ENCODE assay signal across 29 cellular contexts in genomic region chr1:244789276-244789580, GRCh38. TPM values are rescaled to one million over a fixed set of nuclear protein-coding genes. Genes with fewer than 3 reads are reported as not detected.
DNase-seq lines count a peak whose midpoint lies in the region; ATAC-seq, FAIRE-seq and TF ChIP-seq lines count a peak whose summit lies in the region.
"Had no signal": no experiment of that assay in that cellular context is flagged by ENCODE, and none has a peak within 500 bp of the region (broad histone marks: within the 10 kb centered on the region; RNA-seq: fewer than 3 reads in every experiment).

No MANE protein-coding gene starts in this region.

- no peak overlapping the region for H3K23ac ChIP-seq in H1 (ENCODE audit: insufficient read length)

- H3K9me2 ChIP-seq in GM23338 (ENCODE audit: insufficient read depth) (no peaks in the 10 kb centered on the region), PC-9 (ENCODE audit: insufficient read depth) (no peaks in the 10 kb centered on the region)

- no peak for DNase-seq in GM23338 (ENCODE audit: low spot score)
- no peak for DNase-seq in H1 (ENCODE audit: low read depth in 1 of 2, low spot score in 2 of 2)
- DNase-seq in neural progenitor cell (ENCODE audit: low spot score) = peak; percentile 45
- DNase-seq in retina = peak; percentile 8
- no peak for DNase-seq in midbrain (lab: John Stamatoyannopoulos, UW)
- DNase-seq in posterior cingulate gyrus = no peak
- no peak for DNase-seq in PC-9
- DNase-seq: CD8-positive, alpha-beta T cell; DMS 273 treated with DMSO at 0.1 percent for 48 hours; DMS79; EL; GDM1; KBM-7; NCI-H1105 treated with DMSO at 0.1 percent for 48 hours; NCI-H146; NCI-H1930; NCI-H446; NCI-H526; NCI-H82; NK-92 treated with Interleukin-12 subunit alpha and Interleukin-12 subunit beta, amount 100 ng/mL, for 24 hours; SHP77 had no signal

- no peaks in the 10 kb centered on the region for H3K36me3 Mint-ChIP-seq in GM23338 (ENCODE audit: low read depth)
- H3K36me3 Mint-ChIP-seq in neural progenitor cell = no peaks in the 10 kb centered on the region
- H3K36me3 Mint-ChIP-seq: CD8-positive, alpha-beta T cell had no signal

- intact Hi-C loops in posterior cingulate gyrus (cut with DNase I) (no loop called here), PC-9 (cut with micrococcal nuclease; ENCODE audit: unreplicated experiment) (no loop called here)

- no peak overlapping the region for H4K8ac ChIP-seq in H1 (ENCODE audit: extremely low read depth, insufficient read depth, low read length)

- no peak for TF ChIP-seq EP300 in H1 (IDR thresholded peaks at IDR 0.05; ENCODE audit: borderline replicate concordance in 1 of 2, low read depth in 2 of 2, low read length in 2 of 2)

- no peak for TF ChIP-seq POLR2A in H1 (IDR thresholded peaks at IDR 0.05; ENCODE audit: control extremely low read depth in 1 of 2, low read depth in 2 of 2, low read length in 2 of 2)

- H3K36me3 ChIP-seq in GM23338 (ENCODE audit: insufficient read depth) (no peaks in the 10 kb centered on the region), H1 (ENCODE audit: control insufficient read depth in 2 of 4, insufficient read depth in 4 of 4, low read length in 3 of 4) (no peaks in the 10 kb centered on the region), neural progenitor cell (no peaks in the 10 kb centered on the region), PC-9 (ENCODE audit: low read depth) (no peaks in the 10 kb centered on the region)

- no peaks in the 10 kb centered on the region for H4K20me1 ChIP-seq in GM23338 (replicated peaks; ENCODE audit: insufficient read depth)
- no peaks in the 10 kb centered on the region for H4K20me1 ChIP-seq in H1 (replicated peaks in 1 of 2; ENCODE audit: control insufficient read depth in 1 of 2, insufficient read depth in 2 of 2, low read length in 2 of 2)
- H4K20me1 ChIP-seq in neural progenitor cell (ENCODE audit: low read depth) = no peaks in the 10 kb centered on the region
- H4K20me1 ChIP-seq in PC-9 (ENCODE audit: insufficient read depth) = no peaks in the 10 kb centered on the region

- H3K9ac ChIP-seq in H1 (replicated peaks in 1 of 4; ENCODE audit: extremely low read depth in 1 of 4, low read depth in 3 of 4, low read length in 3 of 4) (no peak overlapping the region), neural progenitor cell (no peak overlapping the region)

- H3F3A ChIP-seq in GM23338 (replicated peaks; ENCODE audit: low read depth) (no peaks in the 10 kb centered on the region), neural progenitor cell (ENCODE audit: low read depth) (peaks cover 10% of the 10 kb centered on the region), PC-9 (ENCODE audit: insufficient read depth, low read depth) (no peaks in the 10 kb centered on the region)

- H3K9me3 Mint-ChIP-seq in GM23338 (no peaks in the 10 kb centered on the region), neural progenitor cell (peaks cover 4% of the 10 kb centered on the region)
- H3K9me3 Mint-ChIP-seq: CD8-positive, alpha-beta T cell had no signal

- no peak overlapping the region for H2BK20ac ChIP-seq in H1 (ENCODE audit: low read length)

- H3K56ac ChIP-seq in H1 (replicated peaks; ENCODE audit: insufficient read length, low read depth, low read length) = no peak overlapping the region

- H3K4me3 Mint-ChIP-seq in GM23338 (no peak overlapping the region), neural progenitor cell (no peak overlapping the region)
- H3K4me3 Mint-ChIP-seq: CD8-positive, alpha-beta T cell had no signal

- H3K14ac ChIP-seq in H1 (ENCODE audit: insufficient read length) = no peak overlapping the region

- H2BK5ac ChIP-seq in H1 (ENCODE audit: low read depth, low read length) = peak overlapping the region; percentile 15; the same call in 1 of the 2 replicates

- POLR2A ChIA-PET in H1 (lab: Charles Lee; ENCODE audit: partially characterized antibody) (interaction anchor here (1.0 kb wide), 1 partner anchor 8 kb away, joined by 4 read pairs; no protein-coding TSS in a partner anchor), PC-9 (lab: Charles Lee; ENCODE audit: unreplicated experiment) (no interaction called here)

- H2AFZ ChIP-seq in GM23338 (peak overlapping the region; percentile 94), H1 (ENCODE audit: low read length) (no peak overlapping the region), neural progenitor cell (replicated peaks) (peak overlapping the region; percentile 34), PC-9 (no peak overlapping the region)

- H3K79me1 ChIP-seq in H1 (ENCODE audit: low read depth, low read length) = no peaks in the 10 kb centered on the region

- H3K27me3 ChIP-seq in GM23338 (ENCODE audit: insufficient read depth) (no peaks in the 10 kb centered on the region), H1 (replicated peaks in 1 of 4; ENCODE audit: control insufficient read depth in 3 of 4, extremely low read depth in 1 of 4, insufficient read depth in 3 of 4, low read length in 3 of 4) (no peaks in the 10 kb centered on the region), neural progenitor cell (no peaks in the 10 kb centered on the region), PC-9 (ENCODE audit: insufficient read depth, low read depth) (0 out of 2 replicates have a peak, but pooled peaks cover 4% of the 10 kb centered on the region)

- TF ChIP-seq RAD21 in H1 (IDR thresholded peaks at IDR 0.05 in 1 of 2, conservative IDR thresholded peaks at IDR 0.05 in 1 of 2; ENCODE audit: low read depth in 2 of 2, low read length in 2 of 2) = no peak

- no peak for FAIRE-seq in H1 (lab: Jason Lieb, UNC)
- FAIRE-seq: A204.1, GM12878, GM19239, HepG2 had no signal

- no peak overlapping the region for H2BK15ac ChIP-seq in H1 (ENCODE audit: low read length)

- no peak overlapping the region for H3K18ac ChIP-seq in H1 (ENCODE audit: extremely low read depth, low read length)

- H3K27me3 Mint-ChIP-seq in GM23338 (ENCODE audit: insufficient read depth, low read depth, poor library complexity) = peaks cover 11% of the 10 kb centered on the region
- H3K27me3 Mint-ChIP-seq in neural progenitor cell (ENCODE audit: insufficient read depth, low read depth) = peaks cover 2% of the 10 kb centered on the region

- no peaks in the 10 kb centered on the region for H3K79me2 ChIP-seq in GM23338 (replicated peaks; ENCODE audit: insufficient read depth)
- no peaks in the 10 kb centered on the region for H3K79me2 ChIP-seq in H1 (ENCODE audit: control insufficient read depth in 1 of 2, insufficient read depth in 2 of 2, low read length in 2 of 2)
- no peaks in the 10 kb centered on the region for H3K79me2 ChIP-seq in neural progenitor cell (ENCODE audit: low read depth)
- H3K79me2 ChIP-seq in PC-9 (ENCODE audit: low read depth) = no peaks in the 10 kb centered on the region

- H2AK5ac ChIP-seq in H1 (ENCODE audit: low read depth, low read length) = no peak overlapping the region

- no peak overlapping the region; the same call in 1 of the 2 replicates for H2BK12ac ChIP-seq in H1 (ENCODE audit: low read depth, low read length)

- 95% methylated on average over 4 of the region's 4 CpGs; no CpG with 5 or more reads in 1 of the 2 experiments for WGBS in H1 (ENCODE audit: extremely low coverage in 1 of 2, insufficient coverage in 1 of 2, insufficient read length in 1 of 2, insufficient replicate concordance in 2 of 2, low coverage in 1 of 2, low lambda C conversion rate in 2 of 2, missing lambda C conversion rate in 1 of 2), 2 experiments

- CTCF ChIA-PET in H1 (lab: Charles Lee; ENCODE audit: partially characterized antibody) (interaction anchor here (0.9 to 2.9 kb wide), 6 partner anchors 8 to 185 kb away, joined by 3 to 14 read pairs (median 6); no protein-coding TSS in a partner anchor), PC-9 (lab: Charles Lee) (no interaction called here)

- H3K27ac ChIP-seq in GM23338 (ENCODE audit: low read depth) (no peak overlapping the region), H1 (ENCODE audit: low read depth, low read length) (no peak overlapping the region), neural progenitor cell (no peak overlapping the region), PC-9 (no peak overlapping the region)
- H3K27ac ChIP-seq: C4-2B, RWPE1 had no signal

- H3K27ac Mint-ChIP-seq in GM23338 (no peak overlapping the region), neural progenitor cell (peak overlapping the region; percentile 84)
- H3K27ac Mint-ChIP-seq: CD8-positive, alpha-beta T cell had no signal

- H3K4me1 Mint-ChIP-seq in GM23338 (peaks cover 21% of the 10 kb centered on the region), neural progenitor cell (peaks cover 23% of the 10 kb centered on the region)

- H4K91ac ChIP-seq in H1 (replicated peaks; ENCODE audit: insufficient read length, low read length) = no peak overlapping the region

- no peak for ATAC-seq in GM23338
- ATAC-seq in GM18511 (IDR thresholded peaks at IDR 0.05; ENCODE audit: unreplicated experiment) = no peak
- ATAC-seq: CD8-positive, alpha-beta T cell; GM12878; HepG2; Panc1 had no signal

- no peak overlapping the region for H3K4me2 ChIP-seq in GM23338
- no peak overlapping the region for H3K4me2 ChIP-seq in H1 (ENCODE audit: insufficient read depth in 1 of 2, low read depth in 2 of 2, low read length in 2 of 2)
- no peak overlapping the region for H3K4me2 ChIP-seq in neural progenitor cell
- no peak overlapping the region for H3K4me2 ChIP-seq in PC-9

- no TSS peak for BruUV-seq in PC-9 (replicated peaks; lab: Mats Ljungman, UMichigan)

- H3K23me2 ChIP-seq in H1 (ENCODE audit: low read depth, low read length) = no peaks in the 10 kb centered on the region

- H3K9me3 ChIP-seq in H1 (ENCODE audit: insufficient read depth in 2 of 2, low read depth in 1 of 2, low read length in 1 of 2) (no peaks in the 10 kb centered on the region; a peak in 1 of 4 replicates), neural progenitor cell (ENCODE audit: low read depth) (no peaks in the 10 kb centered on the region), PC-9 (ENCODE audit: insufficient read depth, low read depth) (no peaks in the 10 kb centered on the region)

- peaks cover 14% of the 10 kb centered on the region for H3K4me1 ChIP-seq in GM23338 (ENCODE audit: insufficient read depth)
- peaks cover 0 to 8% (median 3%) of the 10 kb centered on the region in 4 experiments; a peak in 4 of 7 replicates for H3K4me1 ChIP-seq in H1 (replicated peaks in 1 of 4; ENCODE audit: control insufficient read depth in 3 of 4, insufficient read depth in 4 of 4, low read length in 3 of 4)
- H3K4me1 ChIP-seq in neural progenitor cell = peaks cover 24% of the 10 kb centered on the region
- no peaks in the 10 kb centered on the region for H3K4me1 ChIP-seq in PC-9 (replicated peaks; ENCODE audit: insufficient read depth)

- TF ChIP-seq CTCF in GM23338 (conservative IDR thresholded peaks at IDR 0.05; ENCODE audit: low read depth in 2 of 2) (no peak), H1 (IDR thresholded peaks at IDR 0.05; ENCODE audit: control extremely low read depth in 1 of 3, insufficient read depth in 1 of 3, low read depth in 1 of 3, low read length in 3 of 3) (no peak), neural progenitor cell (IDR thresholded peaks at IDR 0.05) (no peak), PC-9 (conservative IDR thresholded peaks at IDR 0.05) (no peak)

- no peak overlapping the region for H4K5ac ChIP-seq in H1 (ENCODE audit: insufficient read length, low read depth, low read length)

- H3K4ac ChIP-seq in H1 (replicated peaks; ENCODE audit: insufficient read length, low read depth, low read length) = no peak overlapping the region

- H2BK120ac ChIP-seq in H1 (replicated peaks; ENCODE audit: low read depth, low read length) = no peak overlapping the region

- H3K4me3 ChIP-seq in GM23338 (no peak overlapping the region), H1 (ENCODE audit: extremely low read depth in 1 of 4, insufficient read depth in 2 of 4, low read depth in 3 of 4, low read length in 4 of 4) (no peak overlapping the region), neural progenitor cell (no peak overlapping the region), PC-9 (no peak overlapping the region)
- H3K4me3 ChIP-seq: GM12878 had no signal

RNA-seq across cellular contexts. Expression of gene COX20, which starts 46.2 kb away (rescaled TPM):
- 19.3 and 20.0 TPM in 2 replicates for total RNA-seq in GM23338 (2014; rRNA removed; shearing (Covaris generic))
- polyA plus RNA-seq in GM23338 (2016; fragmentation: Nextera tagmentation; extraction: Ambion mirVana) (175 and 187 TPM in 2 replicates), H1 (2011; rRNA removed) (11.7 and 17.5 TPM in 2 replicates)
- total RNA-seq in H1 (2021; fragmentation: NEBNext Ultra II Directional; extraction: Animal tissue kit (Norgen Biotek cat#: 25700)) = 28.8 and 33.6 TPM in 2 replicates
- polyA plus RNA-seq in H1 (2011; cell fraction: cytosol; rRNA removed) = 33.1 TPM
- 6.2 TPM for polyA plus RNA-seq in H1 (2011; cell fraction: nucleus; rRNA removed)
- polyA plus RNA-seq in H1 (2012, experiment 1 of 2) = 18.0 to 39.2 TPM (median 20.0 TPM) in 4 replicates
- polyA plus RNA-seq in H1 (2012, experiment 2 of 2) = 6.5 TPM
- 42.7 TPM for polyA plus RNA-seq in H1 (2013, experiment 1 of 2)
- polyA plus RNA-seq in H1 (2013, experiment 2 of 2) = 43.3 TPM
- 6.9 and 7.0 TPM in 2 replicates for polyA minus RNA-seq in H1 (2011; rRNA and poly(A)+ RNA removed)
- polyA minus RNA-seq in H1 (2011; cell fraction: cytosol; rRNA and poly(A)+ RNA removed) = 4.6 TPM
- polyA minus RNA-seq in H1 (2011; cell fraction: nucleus; rRNA and poly(A)+ RNA removed) = 26.7 TPM
- total RNA-seq in neural progenitor cell (ENCODE audit: low replicate concordance) (24.0 and 81.6 TPM in 2 replicates), PC-9 (2021) (34.5 and 40.7 TPM in 2 replicates)

Comparison
In these comparisons a context has a peak if more than half of its experiments do, and no peak if none do; other contexts are left out.
1. DNase-seq: peak in neural progenitor cell (single experiment) and retina (single experiment); none in GM23338 (single experiment), H1 (0 of 2), midbrain (single experiment), posterior cingulate gyrus (0 of 10) and PC-9 (0 of 2).
2. H2AFZ ChIP-seq: peak in GM23338 (single experiment) and neural progenitor cell (single experiment); none in H1 (single experiment) and PC-9 (single experiment).